ENCODE assay signal across 1 cellular context in the genomic region with DNA sequence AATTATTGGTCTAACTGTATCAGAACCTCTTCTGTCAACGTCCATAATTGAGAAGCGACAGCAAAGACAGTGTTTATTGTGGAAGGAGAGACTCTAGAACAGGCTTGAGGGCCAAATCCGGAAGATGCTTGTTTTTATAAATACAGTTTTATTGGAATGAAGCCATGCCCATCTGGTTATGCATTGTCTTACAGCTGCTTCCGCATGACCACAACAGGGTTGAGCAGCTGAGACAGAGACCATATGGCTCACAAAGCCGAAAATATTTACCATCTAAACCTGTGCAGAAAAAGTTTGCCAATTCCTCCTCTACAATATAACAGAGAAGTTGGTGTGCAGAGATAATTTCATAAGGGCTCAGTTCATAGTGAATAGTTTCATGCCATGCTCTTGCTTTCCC.
TF ChIP-seq lines count a peak whose summit lies in the region.

No MANE protein-coding gene starts in this region.

TF ChIP-seq in IMR-90, 13 proteins besides CTCF, POLR2A, EP300 and RAD21:
- TF ChIP-seq SMC3 (IDR thresholded peaks at IDR 0.05; ENCODE audit: low read depth, low read length) (no peak), NFE2L2 (IDR thresholded peaks at IDR 0.05; ENCODE audit: low read depth, low read length) (no peak), MAZ (IDR thresholded peaks at IDR 0.05; ENCODE audit: borderline replicate concordance, low read depth, low read length) (no peak), BHLHE40 (IDR thresholded peaks at IDR 0.05; ENCODE audit: low read depth, low read length) (no peak), MAFK (IDR thresholded peaks at IDR 0.05; ENCODE audit: low read depth, low read length) (no peak), CEBPB (IDR thresholded peaks at IDR 0.05; ENCODE audit: low read depth, low read length) (no peak), FOS (IDR thresholded peaks at IDR 0.05; ENCODE audit: low read depth, low read length) (no peak), CHD1 (IDR thresholded peaks at IDR 0.05; ENCODE audit: low read depth, low read length) (no peak), RFX5 (IDR thresholded peaks at IDR 0.05; ENCODE audit: low read depth, low read length) (no peak), RCOR1 (IDR thresholded peaks at IDR 0.05; ENCODE audit: insufficient replicate concordance, low read length) (no peak), MXI1 (IDR thresholded peaks at IDR 0.05; ENCODE audit: borderline replicate concordance, low read depth, low read length) (no peak)
- TF ChIP-seq, protein P1, sequence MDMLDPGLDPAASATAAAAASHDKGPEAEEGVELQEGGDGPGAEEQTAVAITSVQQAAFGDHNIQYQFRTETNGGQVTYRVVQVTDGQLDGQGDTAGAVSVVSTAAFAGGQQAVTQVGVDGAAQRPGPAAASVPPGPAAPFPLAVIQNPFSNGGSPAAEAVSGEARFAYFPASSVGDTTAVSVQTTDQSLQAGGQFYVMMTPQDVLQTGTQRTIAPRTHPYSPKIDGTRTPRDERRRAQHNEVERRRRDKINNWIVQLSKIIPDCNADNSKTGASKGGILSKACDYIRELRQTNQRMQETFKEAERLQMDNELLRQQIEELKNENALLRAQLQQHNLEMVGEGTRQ (IDR thresholded peaks at IDR 0.05; ENCODE audit: low read depth, low read length): no peak
- TF ChIP-seq, protein P2, sequence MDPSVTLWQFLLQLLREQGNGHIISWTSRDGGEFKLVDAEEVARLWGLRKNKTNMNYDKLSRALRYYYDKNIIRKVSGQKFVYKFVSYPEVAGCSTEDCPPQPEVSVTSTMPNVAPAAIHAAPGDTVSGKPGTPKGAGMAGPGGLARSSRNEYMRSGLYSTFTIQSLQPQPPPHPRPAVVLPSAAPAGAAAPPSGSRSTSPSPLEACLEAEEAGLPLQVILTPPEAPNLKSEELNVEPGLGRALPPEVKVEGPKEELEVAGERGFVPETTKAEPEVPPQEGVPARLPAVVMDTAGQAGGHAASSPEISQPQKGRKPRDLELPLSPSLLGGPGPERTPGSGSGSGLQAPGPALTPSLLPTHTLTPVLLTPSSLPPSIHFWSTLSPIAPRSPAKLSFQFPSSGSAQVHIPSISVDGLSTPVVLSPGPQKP (IDR thresholded peaks at IDR 0.05; ENCODE audit: borderline replicate concordance, low read depth, low read length): no peak
TF ChIP-seq in IMR-90: peak in this region for 0.
